Comparison of ENCODE assay signal across 11 cellular contexts in the genomic region with DNA sequence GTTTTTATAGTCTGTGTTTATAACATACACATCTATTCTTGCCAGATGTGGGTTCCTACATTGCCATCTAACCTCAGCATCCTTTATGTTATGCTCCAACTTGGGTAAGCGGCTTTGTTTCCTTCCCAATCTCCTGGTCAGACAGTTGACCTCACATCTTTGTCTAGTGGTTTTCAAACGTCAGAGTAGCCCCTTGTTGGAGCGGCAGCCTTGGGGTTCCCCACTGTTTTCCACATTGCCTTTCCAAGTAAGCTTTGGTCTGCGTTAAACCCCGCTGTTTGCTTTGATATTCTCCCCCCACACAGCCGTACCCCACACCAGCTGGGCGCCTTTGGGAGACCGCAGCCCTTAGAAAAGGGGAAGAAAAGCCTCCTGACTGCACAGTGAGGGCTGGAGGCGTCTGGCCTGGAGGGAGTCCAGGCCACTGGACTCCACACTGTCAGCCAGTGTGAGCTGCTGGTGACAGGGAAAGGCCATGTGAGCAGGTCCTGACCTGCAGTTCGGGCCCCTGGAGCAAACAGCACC.
A peak's percentile ranks its signal among the peaks of the same experiment; 100 is the strongest.
DNase-seq lines count a peak whose midpoint lies in the region; ATAC-seq and TF ChIP-seq lines count a peak whose summit lies in the region.
"Had no signal": no experiment of that assay in that cellular context is flagged by ENCODE, and none has a peak within 500 bp of the region (broad histone marks: within the 10 kb centered on the region; RNA-seq: fewer than 3 reads in every experiment).

No MANE protein-coding gene starts in this region.

- TF ChIP-seq CTCF in GM06990 (IDR thresholded peaks at IDR 0.05; ENCODE audit: insufficient read depth, low read length, poor library complexity, severe bottlenecking) (no peak), Peyer's patch (IDR thresholded peaks at IDR 0.05) (no peak), psoas muscle (IDR thresholded peaks at IDR 0.05) (no peak)

- H3K27ac ChIP-seq in Peyer's patch = no peak overlapping the region
- peak overlapping the region; percentile 71 for H3K27ac ChIP-seq in psoas muscle

- H3K4me3 ChIP-seq in GM06990 (replicated peaks; ENCODE audit: low read depth, low read length) = no peak overlapping the region
- H3K4me3 ChIP-seq in Peyer's patch = no peak overlapping the region
- H3K4me3 ChIP-seq in psoas muscle = no peak overlapping the region

- H3K27me3 ChIP-seq in GM06990 (replicated peaks; ENCODE audit: control insufficient read depth, insufficient read depth, low read length) (no peaks in the 10 kb centered on the region), Peyer's patch (no peaks in the 10 kb centered on the region), psoas muscle (ENCODE audit: insufficient read depth in 3 of 3, low read length in 2 of 3) (no peaks in the 10 kb centered on the region)

- intact Hi-C loops in head of caudate nucleus (cut with DNase I) = no loop called here
- intact Hi-C loops in psoas muscle (cut with DNase I) = loop anchor here in 1 of 2 donors (5.0 kb wide), 1 partner anchor 82 kb away; the partner anchor contains the start of gene MALT1

- no peak for TF ChIP-seq POLR2A in Peyer's patch (IDR thresholded peaks at IDR 0.05)

- 29 to 53% (median 44%) methylated on average over 10 of the region's 10 CpGs for WGBS in psoas muscle, 3 donors

- H3K9me3 ChIP-seq in Peyer's patch (no peaks in the 10 kb centered on the region), psoas muscle (no peaks in the 10 kb centered on the region)

- ATAC-seq in psoas muscle = peak; percentile 69 to 85 (median 80)
- ATAC-seq in GM21390 (IDR thresholded peaks at IDR 0.05; ENCODE audit: unreplicated experiment) = no peak
- ATAC-seq in HG02610 (IDR thresholded peaks at IDR 0.05; ENCODE audit: unreplicated experiment) = no peak
- ATAC-seq in GM19023 (IDR thresholded peaks at IDR 0.05; ENCODE audit: unreplicated experiment) = no peak

- H3K36me3 ChIP-seq in GM06990 (ENCODE audit: control insufficient read depth, insufficient read depth, low read length) (0 out of 2 replicates have a peak, but pooled peaks cover 1% of the 10 kb centered on the region), Peyer's patch (peaks cover 0 to 7% (median under 1%) of the 10 kb centered on the region in 3 donors), psoas muscle (ENCODE audit: insufficient read depth in 1 of 2, low read depth in 1 of 2) (peaks cover 4 to 12% of the 10 kb centered on the region in 2 donors)

- H3K4me1 ChIP-seq in Peyer's patch = peaks cover 0 to 4% (median 0%) of the 10 kb centered on the region in 4 donors
- H3K4me1 ChIP-seq in psoas muscle = peaks cover 24% of the 10 kb centered on the region

- peak; percentile 27 for DNase-seq in GM06990 (ENCODE audit: extremely low read depth, insufficient read length)
- DNase-seq in Peyer's patch = peak in 2 of 3 donors; percentile 51 to 58
- peak in 32 of 42 donors; percentile 14 to 61 (median 40) for DNase-seq in head of caudate nucleus
- peak in 1 of 2 donors; percentile 59 for DNase-seq in psoas muscle
- no peak for DNase-seq in NCI-H2196 (lab: John Stamatoyannopoulos, UW; ENCODE audit: unreplicated experiment)
- DNase-seq: activated effector memory CD4-positive, alpha-beta T cell treated with anti-CD3 and anti-CD28 coated beads, Interleukin-2, amount 50 U/mL, for 16 hours; NCI-H345; T1000 had no signal

Comparison
In these comparisons a context has a peak if more than half of its experiments do, and no peak if none do; other contexts are left out.
1. ATAC-seq: peak in psoas muscle (4 of 4); none in GM21390 (single experiment), HG02610 (single experiment) and GM19023 (single experiment).